8 cellular contexts compared by ENCODE assay signal in the genomic region with DNA sequence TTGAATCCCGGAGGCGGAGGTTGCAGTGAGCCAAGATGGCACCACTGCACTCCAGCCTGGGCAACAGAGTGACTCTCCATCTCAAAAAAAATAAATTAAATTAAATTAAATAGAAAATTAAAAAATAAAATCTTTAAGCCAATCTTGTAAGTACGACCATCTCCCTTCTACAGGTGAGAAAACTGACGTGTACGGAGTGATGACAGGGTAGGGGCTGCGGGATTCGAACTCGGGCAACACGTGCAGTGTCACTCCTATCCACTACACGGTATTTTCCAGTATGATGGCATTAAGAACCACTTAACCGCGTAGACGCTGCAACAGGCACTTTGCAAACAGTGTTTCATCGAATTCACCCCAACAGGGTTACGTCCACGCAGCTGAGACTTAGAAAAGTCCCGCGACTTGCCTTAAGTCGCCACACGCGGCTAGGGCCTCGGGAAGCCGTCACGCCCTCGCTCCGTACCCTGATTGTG. TPM values are rescaled to one million over a fixed set of nuclear protein-coding genes. Genes with fewer than 3 reads are reported as not detected.
DNase-seq lines count a peak whose midpoint lies in the region; ATAC-seq, FAIRE-seq and TF ChIP-seq lines count a peak whose summit lies in the region.

No MANE protein-coding gene starts in this region.

- FAIRE-seq in bronchial epithelial cell (lab: Jason Lieb, UNC) = no peak

- H3K36me3 ChIP-seq in bronchial epithelial cell (ENCODE audit: control insufficient read depth, insufficient read depth, low read length) = no peaks in the 10 kb centered on the region
- no peaks in the 10 kb centered on the region for H3K36me3 ChIP-seq in lung (ENCODE audit: control insufficient read depth in 2 of 2, insufficient read depth in 2 of 2, low read length in 2 of 2)
- H3K36me3 ChIP-seq in tibial artery = no peaks in the 10 kb centered on the region

- peak; percentile 3 for ATAC-seq in lung (ENCODE audit: insufficient read depth, low FRiP score)

- H3K27me3 ChIP-seq in bronchial epithelial cell (ENCODE audit: control insufficient read depth, insufficient read depth, low read length) (no peaks in the 10 kb centered on the region), lung (ENCODE audit: control insufficient read depth, insufficient read depth) (no peaks in the 10 kb centered on the region), tibial artery (no peaks in the 10 kb centered on the region)

- H3K9me3 ChIP-seq in lung (ENCODE audit: control insufficient read depth in 2 of 2, insufficient read depth in 1 of 2, low read length in 1 of 2) (no peaks in the 10 kb centered on the region), tibial artery (no peaks in the 10 kb centered on the region)

- H3K27ac ChIP-seq in lung (ENCODE audit: low read depth in 1 of 2, low read length in 1 of 2) = peak overlapping the region; percentile 29 to 71
- H3K27ac ChIP-seq in tibial artery = peak overlapping the region; percentile 80 to 83

- H3K4me1 ChIP-seq in lung (ENCODE audit: control insufficient read depth in 2 of 2, insufficient read depth in 2 of 2, low read length in 2 of 2) = peaks cover 0 to 7% of the 10 kb centered on the region in 2 donors
- H3K4me1 ChIP-seq in tibial artery = peaks cover 0 to 21% (median 13%) of the 10 kb centered on the region in 4 donors

- TF ChIP-seq CTCF in bronchial epithelial cell (IDR thresholded peaks at IDR 0.05; ENCODE audit: insufficient read depth, low read length, severe bottlenecking) = no peak
- no peak for TF ChIP-seq CTCF in lung (IDR thresholded peaks at IDR 0.05; ENCODE audit: control extremely low read depth, extremely low read depth)
- no peak for TF ChIP-seq CTCF in tibial artery (IDR thresholded peaks at IDR 0.05)

- peak overlapping the region; percentile 90 for H3K4me3 ChIP-seq in bronchial epithelial cell (ENCODE audit: low read depth, low read length)
- peak overlapping the region; percentile 98 for H3K4me3 ChIP-seq in lung
- peak overlapping the region; percentile 79 to 90 for H3K4me3 ChIP-seq in tibial artery

- intact Hi-C loops in tibial artery (cut with DNase I; ENCODE audit: low total_unique reads) = no loop called here

- DNase-seq in DMS 273 (lab: John Stamatoyannopoulos, UW; ENCODE audit: unreplicated experiment) (peak; percentile 72), DMS 273 treated with DMSO at 0.1 percent for 48 hours (lab: John Stamatoyannopoulos, UW) (no peak), RKO (ENCODE audit: low spot score) (peak; percentile 56), bronchial epithelial cell (ENCODE audit: low read depth) (peak; percentile 16), lung (ENCODE audit: low spot score) (no peak), tibial artery (no peak), NCI-H510A (lab: John Stamatoyannopoulos, UW) (no peak), SK-N-DZ (ENCODE audit: low spot score) (no peak)

- 15 to 16% methylated on average over 25 to 26 of the region's 26 CpGs for WGBS in lung, 2 donors

RNA-seq across cellular contexts. Expression of gene WDR59, which starts 0.7 kb away (rescaled TPM):
- total RNA-seq in bronchial epithelial cell (7.6 and 12.5 TPM in 2 replicates), lung (10 to 100 TPM; 51.2 to 60.1 TPM)
- polyA plus RNA-seq in lung = 10 to 100 TPM; 11.2 to 12.8 TPM
- 20.2 and 25.3 TPM in 2 replicates for polyA plus RNA-seq in SK-N-DZ (2014; cell fraction: cytosol; rRNA removed)
- 68.7 and 112 TPM in 2 replicates for polyA plus RNA-seq in SK-N-DZ (2014; cell fraction: nucleus; rRNA removed)

RNA-seq across cellular contexts. Expression of gene ZNRF1, which starts 14.6 kb away (rescaled TPM):
- total RNA-seq in bronchial epithelial cell (10.8 and 13.8 TPM in 2 replicates), lung (10 to 100 TPM; 21.4 to 25.1 TPM)
- polyA plus RNA-seq in lung = 10 to 100 TPM in 1 of 2 donors, 1 to 10 TPM in 1; 8.9 to 11.0 TPM
- polyA plus RNA-seq in SK-N-DZ (2014; cell fraction: cytosol; rRNA removed) = 26.2 and 27.9 TPM in 2 replicates
- 57.5 and 90.1 TPM in 2 replicates for polyA plus RNA-seq in SK-N-DZ (2014; cell fraction: nucleus; rRNA removed)

Comparison
In these comparisons a context has a peak if more than half of its experiments do, and no peak if none do; other contexts are left out.
1. DNase-seq: peak in DMS 273 (single experiment), RKO (single experiment) and bronchial epithelial cell (single experiment); none in DMS 273 treated with DMSO at 0.1 percent for 48 hours (single experiment), lung (single experiment), tibial artery (0 of 2), NCI-H510A (single experiment) and SK-N-DZ (single experiment).
2. Peak in every context shown above with its lines, with median percentiles within 50 percentile points of each other: H3K4me3 ChIP-seq.